Comparison of ENCODE assay signal across 8 cellular contexts in genomic region chr12:3299929-3300832, GRCh38.
DNase-seq lines count a peak whose midpoint lies in the region; ATAC-seq and TF ChIP-seq lines count a peak whose summit lies in the region.

No MANE protein-coding gene starts in this region.

- H2BK120ac ChIP-seq in neuronal stem cell (ENCODE audit: low read depth, low read length) = no peak overlapping the region

- H3K14ac ChIP-seq in neuronal stem cell (ENCODE audit: low read length) = no peak overlapping the region

- DNase-seq in COR-L47 (lab: John Stamatoyannopoulos, UW) = peak; percentile 68
- peak; percentile 49 for DNase-seq in SIG-M5 (lab: John Stamatoyannopoulos, UW)
- peak; percentile 90 for DNase-seq in activated effector memory CD4-positive, alpha-beta T cell treated with anti-CD3 and anti-CD28 coated beads, Interleukin-2, amount 50 U/mL, for 16 hours
- peak; percentile 100 for DNase-seq in foreskin keratinocyte
- peak; percentile 78 for DNase-seq in neuronal stem cell (ENCODE audit: low spot score)
- DNase-seq in stimulated activated naive CD8-positive, alpha-beta T cell treated with anti-CD3 and anti-CD28 coated beads, Interleukin-15, amount 100 ng/mL, for 72 hours = peak; percentile 76 to 83

- no peaks in the 10 kb centered on the region for H3K9me3 ChIP-seq in Loucy (ENCODE audit: insufficient read depth, low read depth, low read length)
- no peaks in the 10 kb centered on the region for H3K9me3 ChIP-seq in neuronal stem cell (replicated peaks in 1 of 2; ENCODE audit: control insufficient read depth in 2 of 2, insufficient read depth in 1 of 2, low read depth in 1 of 2, low read length in 2 of 2)

- H3K36me3 ChIP-seq in Loucy (ENCODE audit: insufficient read depth, low read length) (no peaks in the 10 kb centered on the region), neuronal stem cell (replicated peaks in 1 of 2; ENCODE audit: control insufficient read depth in 2 of 2, insufficient read depth in 2 of 2, low read length in 2 of 2) (no peaks in the 10 kb centered on the region)

- H2AFZ ChIP-seq in Loucy (ENCODE audit: low read length) (peak overlapping the region; percentile 34; the same call in 1 of the 2 replicates), neuronal stem cell (ENCODE audit: low read length) (peak overlapping the region; percentile 68)

- no peaks in the 10 kb centered on the region for H4K20me1 ChIP-seq in Loucy (ENCODE audit: insufficient read depth, low read length, poor library complexity, severe bottlenecking)

- H2AK5ac ChIP-seq in neuronal stem cell (ENCODE audit: low read depth, low read length) = no peak overlapping the region

- H2BK12ac ChIP-seq in neuronal stem cell (ENCODE audit: low read length) = no peak overlapping the region

- H3K4me3 ChIP-seq in Loucy (ENCODE audit: low read length, poor library complexity, severe bottlenecking) (peak overlapping the region; percentile 60), neuronal stem cell (ENCODE audit: low read length in 2 of 2) (no peak overlapping the region)

- H3K18ac ChIP-seq in neuronal stem cell (ENCODE audit: low read length) = no peak overlapping the region

- H3K9ac ChIP-seq in Loucy (ENCODE audit: low read depth, low read length, poor library complexity, severe bottlenecking) (peak overlapping the region; percentile 63), neuronal stem cell (ENCODE audit: low read depth, low read length, poor library complexity) (peak overlapping the region; percentile 7)

- H3K4me1 Mint-ChIP-seq in stimulated activated naive CD8-positive, alpha-beta T cell treated with anti-CD3 and anti-CD28 coated beads, Interleukin-15, amount 100 ng/mL, for 72 hours = peaks cover 16% of the 10 kb centered on the region

- no peak overlapping the region for H3K27ac Mint-ChIP-seq in stimulated activated naive CD8-positive, alpha-beta T cell treated with anti-CD3 and anti-CD28 coated beads, Interleukin-15, amount 100 ng/mL, for 72 hours

- no peak overlapping the region for H3K4ac ChIP-seq in neuronal stem cell (ENCODE audit: low read length)

- H3F3A ChIP-seq in Loucy (ENCODE audit: low read depth) = no peaks in the 10 kb centered on the region

- H4K91ac ChIP-seq in neuronal stem cell (ENCODE audit: low read depth, low read length, poor library complexity) = no peak overlapping the region

- no peaks in the 10 kb centered on the region for H3K9me3 Mint-ChIP-seq in stimulated activated naive CD8-positive, alpha-beta T cell treated with anti-CD3 and anti-CD28 coated beads, Interleukin-15, amount 100 ng/mL, for 72 hours

- H3K9me2 ChIP-seq in Loucy (replicated peaks; ENCODE audit: low read depth, low read length) = no peaks in the 10 kb centered on the region

- H4K8ac ChIP-seq in neuronal stem cell (ENCODE audit: low read depth, low read length) = no peak overlapping the region

- H3K4me2 ChIP-seq in Loucy (ENCODE audit: low read depth, low read length, poor library complexity, severe bottlenecking) (peak overlapping the region; percentile 70), neuronal stem cell (ENCODE audit: insufficient read depth, low read length, poor library complexity, severe bottlenecking) (no peak overlapping the region)

- ATAC-seq in GM21576 (IDR thresholded peaks at IDR 0.05; ENCODE audit: unreplicated experiment) (peak; percentile 63), foreskin keratinocyte (peak; percentile 87)
- peak; percentile 82 for ATAC-seq in stimulated activated naive CD8-positive, alpha-beta T cell treated with anti-CD3 and anti-CD28 coated beads, Interleukin-15, amount 100 ng/mL, for 72 hours

- no peak overlapping the region for H2BK5ac ChIP-seq in neuronal stem cell (ENCODE audit: low read length)

- TF ChIP-seq CTCF in Loucy (conservative IDR thresholded peaks at IDR 0.05; ENCODE audit: low read length) (peak; percentile 78), foreskin keratinocyte (conservative IDR thresholded peaks at IDR 0.05) (peak; percentile 98)

- no peaks in the 10 kb centered on the region for H3K79me2 ChIP-seq in Loucy (ENCODE audit: insufficient read depth, low read length)

- no peak overlapping the region for H3K23ac ChIP-seq in neuronal stem cell (ENCODE audit: low read depth, low read length, poor library complexity)

- no peak overlapping the region for H2BK15ac ChIP-seq in neuronal stem cell (ENCODE audit: low read length)

- H3K79me1 ChIP-seq in neuronal stem cell (ENCODE audit: low read depth, low read length) = peaks cover 4% of the 10 kb centered on the region

- H3K4me1 ChIP-seq in Loucy (ENCODE audit: insufficient read depth, low read length, poor library complexity, severe bottlenecking) = peaks cover 5% of the 10 kb centered on the region
- H3K4me1 ChIP-seq in foreskin keratinocyte = peaks cover 3% of the 10 kb centered on the region
- peaks cover 11 to 21% of the 10 kb centered on the region in 2 donors for H3K4me1 ChIP-seq in neuronal stem cell (ENCODE audit: control insufficient read depth in 2 of 2, insufficient read depth in 1 of 2, low read depth in 1 of 2, low read length in 2 of 2)

- H3K27me3 ChIP-seq in Loucy (ENCODE audit: insufficient read depth, low read length, poor library complexity, severe bottlenecking) (no peaks in the 10 kb centered on the region), foreskin keratinocyte (no peaks in the 10 kb centered on the region), neuronal stem cell (ENCODE audit: control insufficient read depth in 3 of 3, insufficient read depth in 3 of 3, low read depth in 1 of 3, low read length in 3 of 3) (peaks cover 0 to 41% (median 2%) of the 10 kb centered on the region in 3 experiments)

- peak overlapping the region; percentile 71 to 72 for H3K4me3 Mint-ChIP-seq in stimulated activated naive CD8-positive, alpha-beta T cell treated with anti-CD3 and anti-CD28 coated beads, Interleukin-15, amount 100 ng/mL, for 72 hours

- no CpG with 5 or more reads among the region's 32 CpGs for WGBS in neuronal stem cell (ENCODE audit: extremely low coverage in 2 of 2, insufficient read length in 2 of 2, insufficient replicate concordance in 1 of 2), 2 donors

- H3K27ac ChIP-seq in foreskin keratinocyte (peak overlapping the region; percentile 87), neuronal stem cell (replicated peaks; ENCODE audit: low read length) (no peak overlapping the region)

- peaks cover 32% of the 10 kb centered on the region for H3K27me3 Mint-ChIP-seq in stimulated activated naive CD8-positive, alpha-beta T cell treated with anti-CD3 and anti-CD28 coated beads, Interleukin-15, amount 100 ng/mL, for 72 hours

Comparison
In these comparisons a context has a peak if more than half of its experiments do, and no peak if none do; other contexts are left out.
1. DNase-seq: peak in every context shown above with its lines; median percentile 100 in foreskin keratinocyte; 90 in activated effector memory CD4-positive, alpha-beta T cell treated with anti-CD3 and anti-CD28 coated beads, Interleukin-2, amount 50 U/mL, for 16 hours; 80 in stimulated activated naive CD8-positive, alpha-beta T cell treated with anti-CD3 and anti-CD28 coated beads, Interleukin-15, amount 100 ng/mL, for 72 hours; 78 in neuronal stem cell; 68 in COR-L47; 49 in SIG-M5.